In the genomic region with DNA sequence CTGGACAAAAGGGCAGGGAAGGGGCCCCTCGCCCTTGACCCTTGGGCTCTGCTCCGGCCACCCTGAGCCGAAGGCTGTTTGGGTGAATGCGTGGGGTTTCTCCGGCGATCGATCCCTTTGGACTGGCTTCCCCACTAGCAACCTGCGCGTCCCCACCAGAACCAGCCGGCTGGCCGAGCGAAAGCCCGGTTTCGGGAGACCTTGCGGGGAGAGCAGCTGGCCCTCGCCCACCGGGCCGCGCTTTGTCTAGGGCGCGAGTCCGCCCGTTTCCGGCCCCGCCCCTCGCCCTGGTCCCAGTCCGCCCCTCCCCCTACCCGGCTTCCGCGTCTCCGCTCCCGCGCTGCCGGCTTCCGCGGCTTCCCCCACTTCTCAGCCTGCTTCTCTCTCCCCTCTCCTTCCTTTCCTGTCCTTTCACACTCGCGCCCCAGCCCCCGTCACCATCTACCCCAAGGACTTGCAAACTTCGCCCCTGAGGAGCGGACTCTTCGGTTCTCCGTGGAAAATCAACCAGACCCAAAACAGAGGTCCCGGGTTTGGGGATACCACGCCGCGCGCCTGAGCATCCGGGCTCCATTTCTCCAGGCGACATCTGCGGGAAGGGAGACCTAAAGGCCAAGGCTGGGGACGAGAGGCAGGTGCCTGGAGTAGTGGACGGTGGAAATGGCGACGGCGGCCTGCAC, we compare ENCODE assay signal across 9 cellular contexts. TPM values are rescaled to one million over a fixed set of nuclear protein-coding genes. Genes with fewer than 3 reads are reported as not detected.
DNase-seq lines count a peak whose midpoint lies in the region; ATAC-seq and TF ChIP-seq lines count a peak whose summit lies in the region.
"Had no signal": no experiment of that assay in that cellular context is flagged by ENCODE, and none has a peak within 500 bp of the region (broad histone marks: within the 10 kb centered on the region; RNA-seq: fewer than 3 reads in every experiment).

No MANE protein-coding gene starts in this region.

- H3K4me3 Mint-ChIP-seq in memory B cell = peak overlapping the region; percentile 71

- peaks cover 16% of the 10 kb centered on the region for H3K4me1 Mint-ChIP-seq in memory B cell

- peaks cover 2% of the 10 kb centered on the region for H3K36me3 Mint-ChIP-seq in memory B cell

- peak overlapping the region; percentile 62 for H3K27ac Mint-ChIP-seq in memory B cell

- peaks cover 90% of the 10 kb centered on the region for H3K27me3 ChIP-seq in brain microvascular endothelial cell (replicated peaks)
- peaks cover 49 to 83% (median 66%) of the 10 kb centered on the region in 5 donors for H3K27me3 ChIP-seq in subcutaneous abdominal adipose tissue (ENCODE audit: control insufficient read depth in 5 of 5, insufficient read depth in 4 of 5, low read length in 5 of 5)

- in situ Hi-C loops in brain microvascular endothelial cell (cut with HindIII; ENCODE audit: low pct_ligation_motif_present, low sequenced_read_pairs) = no loop called here

- peaks cover 5 to 50% (median 26%) of the 10 kb centered on the region in 5 donors for H3K4me1 ChIP-seq in subcutaneous abdominal adipose tissue (ENCODE audit: control insufficient read depth in 5 of 5, insufficient read depth in 5 of 5, low read length in 5 of 5)

- no peak for ATAC-seq in memory B cell (ENCODE audit: low read depth)

- H3K9me3 Mint-ChIP-seq in memory B cell = peaks cover 5% of the 10 kb centered on the region

- H3K9ac ChIP-seq in subcutaneous abdominal adipose tissue (ENCODE audit: low read length in 5 of 5) = peak overlapping the region in 3 of 5 donors; percentile 30 to 64 (median 46)

- TF ChIP-seq CTCF in brain microvascular endothelial cell (IDR thresholded peaks at IDR 0.05; ENCODE audit: low read depth, low read length, missing control alignments) = no peak

- H3K27ac ChIP-seq in brain microvascular endothelial cell = no peak overlapping the region
- H3K27ac ChIP-seq in subcutaneous abdominal adipose tissue (ENCODE audit: low read depth, low read length) = no peak overlapping the region

- H3K27me3 Mint-ChIP-seq in memory B cell = peaks cover 37% of the 10 kb centered on the region

- peaks cover 0 to 2% (median 0%) of the 10 kb centered on the region in 5 donors for H3K9me3 ChIP-seq in subcutaneous abdominal adipose tissue (ENCODE audit: control insufficient read depth in 5 of 5, low read length in 5 of 5)

- H3K4me3 ChIP-seq in brain microvascular endothelial cell (ENCODE audit: low read depth, low read length) (peak overlapping the region; percentile 35), subcutaneous abdominal adipose tissue (ENCODE audit: low read depth in 1 of 5, low read length in 5 of 5) (peak overlapping the region; percentile 13 to 68 (median 60))

- DNase-seq in DMS153 treated with DMSO at 0.1 percent for 48 hours (lab: John Stamatoyannopoulos, UW; ENCODE audit: unreplicated experiment) = peak; percentile 78
- peak; percentile 76 for DNase-seq in NCI-H1092 treated with DMSO at 0.1 percent for 48 hours (lab: John Stamatoyannopoulos, UW)
- no peak for DNase-seq in brain microvascular endothelial cell
- no peak for DNase-seq in memory B cell (ENCODE audit: low spot score in 2 of 2)
- DNase-seq in occipital lobe (lab: John Stamatoyannopoulos, UW) = no peak
- DNase-seq in AML-193 (lab: John Stamatoyannopoulos, UW) = no peak
- no peak for DNase-seq in mucosa of gallbladder (ENCODE audit: low spot score)

- H3K36me3 ChIP-seq in brain microvascular endothelial cell (replicated peaks) (no peaks in the 10 kb centered on the region), subcutaneous abdominal adipose tissue (ENCODE audit: control insufficient read depth in 5 of 5, insufficient read depth in 5 of 5, low read length in 5 of 5) (no peaks in the 10 kb centered on the region)

RNA-seq across cellular contexts. Expression of a gene that starts 12.7 kb away (rescaled TPM):
- total RNA-seq in occipital lobe (0.31 TPM), mucosa of gallbladder (not detected)
- total RNA-seq: frontal cortex had no signal

RNA-seq across cellular contexts. Expression of a gene that starts 48.0 kb away (rescaled TPM):
- total RNA-seq in occipital lobe = not detected
- total RNA-seq in mucosa of gallbladder = 1.6 TPM
- total RNA-seq: frontal cortex had no signal

RNA-seq across cellular contexts. Expression of a gene that starts 52.1 kb away (rescaled TPM):
- total RNA-seq in occipital lobe (not detected), mucosa of gallbladder (0.52 TPM)
- total RNA-seq: frontal cortex had no signal

Comparison
In these comparisons a context has a peak if more than half of its experiments do, and no peak if none do; other contexts are left out.
1. DNase-seq: peak in DMS153 treated with DMSO at 0.1 percent for 48 hours (single experiment) and NCI-H1092 treated with DMSO at 0.1 percent for 48 hours (single experiment); none in brain microvascular endothelial cell (single experiment), memory B cell (0 of 2), occipital lobe (single experiment), AML-193 (0 of 2) and mucosa of gallbladder (single experiment).